37 cellular contexts compared by ENCODE assay signal in the genomic region with DNA sequence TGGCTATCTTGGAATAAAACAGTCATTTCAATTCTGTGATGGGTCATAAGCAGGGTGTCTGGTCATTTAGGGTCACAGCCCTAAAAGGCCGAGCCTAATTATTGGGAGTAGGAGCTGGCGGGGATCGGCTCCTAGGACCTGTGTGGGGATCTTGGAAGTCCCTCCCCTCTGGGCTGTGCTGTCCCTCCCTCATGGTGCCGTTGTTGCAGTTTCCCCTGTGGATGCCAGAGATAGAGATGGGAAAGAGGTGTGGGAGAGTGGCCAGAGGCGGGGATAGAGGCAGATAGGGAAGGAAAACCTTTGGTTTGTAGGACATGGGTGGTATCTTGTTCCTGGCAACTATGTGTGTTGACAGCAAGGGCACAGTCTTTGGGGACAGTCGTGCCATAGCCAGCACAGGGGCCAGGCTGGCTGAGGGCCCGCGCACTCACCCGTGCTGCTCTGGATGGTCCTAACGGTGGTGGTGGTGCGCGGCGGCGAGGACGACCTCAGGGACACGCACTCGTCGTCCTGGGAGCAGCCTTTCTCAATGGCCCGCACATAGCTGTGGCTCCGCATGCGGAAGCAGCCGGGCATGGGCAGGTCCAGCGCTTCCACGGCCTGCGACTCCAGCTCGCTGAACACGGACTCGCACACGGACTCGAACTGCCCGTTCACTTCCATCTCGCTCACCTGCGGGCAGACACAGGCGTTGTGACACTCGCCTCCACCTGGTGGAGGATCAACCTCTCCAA.
"Had no signal": no experiment of that assay in that cellular context is flagged by ENCODE, and none has a peak within 500 bp of the region (broad histone marks: within the 10 kb centered on the region; RNA-seq: fewer than 3 reads in every experiment).

No MANE protein-coding gene starts in this region.

- H3K27me3 Mint-ChIP-seq: activated CD8-positive, alpha-beta T cell treated with anti-CD3 and anti-CD28 coated beads for 36 hours had no signal

- FAIRE-seq: astrocyte, TTC549 had no signal

- DNase-seq: activated B cell treated with CpG ODN at 0.5 μM for 24 hours; activated CD4-positive, alpha-beta memory T cell treated with anti-CD3 and anti-CD28 coated beads for 36 hours; activated CD4-positive, alpha-beta T cell treated with anti-CD3 and anti-CD28 coated beads for 4 hours; activated CD4-positive, alpha-beta T cell treated with anti-CD3 and anti-CD28 coated beads, Interleukin-2, amount 10 ng/mL, durations not matched to agents 24 days and 14 days; activated CD4-positive, alpha-beta T cell treated with anti-CD3 and anti-CD28 coated beads, Interleukin-2, amount 50 U/mL, for 1 hour; activated CD4-positive, alpha-beta T cell treated with anti-CD3 and anti-CD28 coated beads, Interleukin-2, amount 50 U/mL, for 4 hours; activated CD4-positive, CD25-positive, alpha-beta regulatory T cell treated with anti-CD3 and anti-CD28 coated beads, Interleukin-2, amount 50 U/mL, for 72 hours; activated CD8-positive, alpha-beta memory T cell treated with anti-CD3 and anti-CD28 coated beads, Interleukin-2, amount 50 U/mL, for 4 hours; activated CD8-positive, alpha-beta T cell treated with anti-CD3 and anti-CD28 coated beads for 36 hours; activated effector memory CD4-positive, alpha-beta T cell treated with anti-CD3 and anti-CD28 coated beads, Interleukin-2, amount 50 U/mL, for 16 hours; activated gamma-delta T cell treated with Interleukin-2 at 50 U/mL for 16 hours; activated naive CD4-positive, alpha-beta T cell; activated naive CD4-positive, alpha-beta T cell treated with anti-CD3 and anti-CD28 coated beads for 36 hours; activated naive CD4-positive, alpha-beta T cell treated with anti-CD3 and anti-CD28 coated beads, Interleukin-2, amount 50 U/mL, for 16 hours; activated naive CD8-positive, alpha-beta T cell treated with anti-CD3 and anti-CD28 coated beads for 36 hours; activated T-cell treated with anti-CD3 and anti-CD28 coated beads for 4 hours; activated T-cell treated with anti-CD3 and anti-CD28 coated beads, Interleukin-2, amount 50 U/mL, for 1 hour; activated T-cell treated with anti-CD3 and anti-CD28 coated beads, Interleukin-2, amount 50 U/mL, for 4 hours; activated T-cell treated with anti-CD3 and anti-CD28 coated beads, Interleukin-2, amount 50 U/mL, for 72 hours; adrenal gland; amniotic stem cell; aorta; body of pancreas; brain microvascular endothelial cell; central memory CD4-positive, alpha-beta T cell; T-helper 1 cell; T-helper 2 cell; T-helper 9 cell had no signal

- H3K4me3 Mint-ChIP-seq: activated B cell treated with CpG ODN at 0.5 μM for 24 hours; activated CD4-positive, alpha-beta memory T cell treated with anti-CD3 and anti-CD28 coated beads for 36 hours; activated CD4-positive, alpha-beta T cell treated with anti-CD3 and anti-CD28 coated beads, Interleukin-2, amount 10 ng/mL, durations not matched to agents 24 days and 14 days; activated CD8-positive, alpha-beta T cell treated with anti-CD3 and anti-CD28 coated beads for 36 hours; activated naive CD4-positive, alpha-beta T cell treated with anti-CD3 and anti-CD28 coated beads for 36 hours; activated naive CD8-positive, alpha-beta T cell treated with anti-CD3 and anti-CD28 coated beads for 36 hours; activated T-cell treated with anti-CD3 and anti-CD28 coated beads, Interleukin-2, amount 50 U/mL, for 4 hours; activated T-cell treated with anti-CD3 and anti-CD28 coated beads, Interleukin-2, amount 50 U/mL, for 72 hours; activated T-helper 1 cell treated with anti-CD3 and anti-CD28 coated beads, Interleukin-12 subunit alpha, Interleukin-12 subunit beta, Interleukin-2, Interleukin-4 antibody, amounts not matched to agents 30 ng/mL and 10 ng/mL and 1 ng/mL, durations not matched to agents 14 hours and 24 hours and 36 hours; activated T-helper 17 cell treated with anti-CD3 and anti-CD28 coated beads, Interleukin-2, amount 50 U/mL, for 72 hours; T-helper 1 cell treated with Interleukin-12 subunit alpha and Interleukin-12 subunit beta and Interleukin-4 antibody, amounts not matched to agents 30 μg/mL and 1 μg/mL, for 36 hours; T-helper 2 cell treated with Interferon-gamma antibody and Interleukin-4, amounts not matched to agents 5 μg/mL and 100 μg/mL, for 36 hours had no signal

- H3K27me3 ChIP-seq: adrenal gland, body of pancreas, brain microvascular endothelial cell, breast epithelium had no signal

- H3K27ac ChIP-seq: adrenal gland, body of pancreas, brain microvascular endothelial cell, breast epithelium, VCaP had no signal

- H3K27ac Mint-ChIP-seq: activated B cell treated with CpG ODN at 0.5 μM for 24 hours; activated CD4-positive, alpha-beta memory T cell treated with anti-CD3 and anti-CD28 coated beads for 36 hours; activated CD4-positive, alpha-beta T cell treated with anti-CD3 and anti-CD28 coated beads, Interleukin-2, amount 10 ng/mL, durations not matched to agents 24 days and 14 days; activated CD8-positive, alpha-beta T cell treated with anti-CD3 and anti-CD28 coated beads for 36 hours; activated naive CD4-positive, alpha-beta T cell treated with anti-CD3 and anti-CD28 coated beads for 36 hours; activated naive CD4-positive, alpha-beta T cell treated with anti-CD3 and anti-CD28 coated beads, Interleukin-2, amount 50 U/mL, for 72 hours; activated naive CD8-positive, alpha-beta T cell treated with anti-CD3 and anti-CD28 coated beads for 36 hours; activated T-cell treated with anti-CD3 and anti-CD28 coated beads, Interleukin-2, amount 50 U/mL, for 72 hours; activated T-helper 1 cell treated with anti-CD3 and anti-CD28 coated beads, Interleukin-12 subunit alpha, Interleukin-12 subunit beta, Interleukin-2, Interleukin-4 antibody, amounts not matched to agents 30 ng/mL and 10 ng/mL and 1 ng/mL, durations not matched to agents 14 hours and 24 hours and 36 hours; activated T-helper 17 cell treated with anti-CD3 and anti-CD28 coated beads, Interleukin-2, amount 50 U/mL, for 72 hours; T-helper 1 cell treated with Interleukin-12 subunit alpha and Interleukin-12 subunit beta and Interleukin-4 antibody, amounts not matched to agents 30 μg/mL and 1 μg/mL, for 36 hours; T-helper 2 cell treated with Interferon-gamma antibody and Interleukin-4, amounts not matched to agents 5 μg/mL and 100 μg/mL, for 36 hours had no signal

- H3K4me1 ChIP-seq: body of pancreas, breast epithelium had no signal

- H3K9me3 Mint-ChIP-seq: activated B cell treated with CpG ODN at 0.5 μM for 24 hours; activated CD4-positive, alpha-beta memory T cell treated with anti-CD3 and anti-CD28 coated beads for 36 hours; activated CD4-positive, alpha-beta T cell treated with anti-CD3 and anti-CD28 coated beads, Interleukin-2, amount 10 ng/mL, durations not matched to agents 24 days and 14 days; activated CD8-positive, alpha-beta T cell treated with anti-CD3 and anti-CD28 coated beads for 36 hours; activated naive CD4-positive, alpha-beta T cell treated with anti-CD3 and anti-CD28 coated beads for 36 hours; activated naive CD4-positive, alpha-beta T cell treated with anti-CD3 and anti-CD28 coated beads, Interleukin-2, amount 50 U/mL, for 72 hours; activated naive CD8-positive, alpha-beta T cell treated with anti-CD3 and anti-CD28 coated beads for 36 hours; activated T-cell treated with anti-CD3 and anti-CD28 coated beads, Interleukin-2, amount 50 U/mL, for 4 hours; activated T-cell treated with anti-CD3 and anti-CD28 coated beads, Interleukin-2, amount 50 U/mL, for 72 hours; activated T-helper 1 cell treated with anti-CD3 and anti-CD28 coated beads, Interleukin-12 subunit alpha, Interleukin-12 subunit beta, Interleukin-2, Interleukin-4 antibody, amounts not matched to agents 30 ng/mL and 10 ng/mL and 1 ng/mL, durations not matched to agents 14 hours and 24 hours and 36 hours; activated T-helper 17 cell treated with anti-CD3 and anti-CD28 coated beads, Interleukin-2, amount 50 U/mL, for 72 hours; T-helper 1 cell treated with Interleukin-12 subunit alpha and Interleukin-12 subunit beta and Interleukin-4 antibody, amounts not matched to agents 30 μg/mL and 1 μg/mL, for 36 hours; T-helper 2 cell treated with Interferon-gamma antibody and Interleukin-4, amounts not matched to agents 5 μg/mL and 100 μg/mL, for 36 hours had no signal

- H3K4me1 Mint-ChIP-seq: activated CD4-positive, alpha-beta T cell treated with anti-CD3 and anti-CD28 coated beads, Interleukin-2, amount 10 ng/mL, durations not matched to agents 24 days and 14 days; activated naive CD8-positive, alpha-beta T cell treated with anti-CD3 and anti-CD28 coated beads for 36 hours; activated T-helper 17 cell treated with anti-CD3 and anti-CD28 coated beads, Interleukin-2, amount 50 U/mL, for 72 hours had no signal

- H3K9me3 ChIP-seq: adrenal gland, body of pancreas had no signal

- ATAC-seq: activated CD8-positive, alpha-beta T cell treated with anti-CD3 and anti-CD28 coated beads for 36 hours; activated naive CD4-positive, alpha-beta T cell treated with anti-CD3 and anti-CD28 coated beads, Interleukin-2, amount 50 U/mL, for 72 hours; activated T-cell treated with anti-CD3 and anti-CD28 coated beads, Interleukin-2, amount 50 U/mL, for 4 hours; activated T-cell treated with anti-CD3 and anti-CD28 coated beads, Interleukin-2, amount 50 U/mL, for 72 hours; activated T-helper 17 cell treated with anti-CD3 and anti-CD28 coated beads, Interleukin-2, amount 50 U/mL, for 72 hours; body of pancreas had no signal

- H3K36me3 ChIP-seq: adrenal gland, brain microvascular endothelial cell, breast epithelium had no signal

- H3K36me3 Mint-ChIP-seq: activated CD4-positive, alpha-beta memory T cell treated with anti-CD3 and anti-CD28 coated beads for 36 hours; activated naive CD4-positive, alpha-beta T cell treated with anti-CD3 and anti-CD28 coated beads, Interleukin-2, amount 50 U/mL, for 72 hours; activated naive CD8-positive, alpha-beta T cell treated with anti-CD3 and anti-CD28 coated beads for 36 hours had no signal

- H3K4me3 ChIP-seq: adrenal gland, body of pancreas, breast epithelium had no signal
